Comparison of ENCODE assay signal across 1 cellular context in genomic region chr11:106202935-106203620, GRCh38.
TF ChIP-seq lines count a peak whose summit lies in the region.

No MANE protein-coding gene starts in this region.

TF ChIP-seq in SK-N-SH, 30 proteins besides CTCF, POLR2A, EP300 and RAD21 (continued from another document):
- no peak for TF ChIP-seq USF1 (IDR thresholded peaks at IDR 0.05; ENCODE audit: borderline replicate concordance, low read depth)
TF ChIP-seq in SK-N-SH: peak in this region for 0.
